Comparison of ENCODE assay signal across 8 cellular contexts in the genomic region with DNA sequence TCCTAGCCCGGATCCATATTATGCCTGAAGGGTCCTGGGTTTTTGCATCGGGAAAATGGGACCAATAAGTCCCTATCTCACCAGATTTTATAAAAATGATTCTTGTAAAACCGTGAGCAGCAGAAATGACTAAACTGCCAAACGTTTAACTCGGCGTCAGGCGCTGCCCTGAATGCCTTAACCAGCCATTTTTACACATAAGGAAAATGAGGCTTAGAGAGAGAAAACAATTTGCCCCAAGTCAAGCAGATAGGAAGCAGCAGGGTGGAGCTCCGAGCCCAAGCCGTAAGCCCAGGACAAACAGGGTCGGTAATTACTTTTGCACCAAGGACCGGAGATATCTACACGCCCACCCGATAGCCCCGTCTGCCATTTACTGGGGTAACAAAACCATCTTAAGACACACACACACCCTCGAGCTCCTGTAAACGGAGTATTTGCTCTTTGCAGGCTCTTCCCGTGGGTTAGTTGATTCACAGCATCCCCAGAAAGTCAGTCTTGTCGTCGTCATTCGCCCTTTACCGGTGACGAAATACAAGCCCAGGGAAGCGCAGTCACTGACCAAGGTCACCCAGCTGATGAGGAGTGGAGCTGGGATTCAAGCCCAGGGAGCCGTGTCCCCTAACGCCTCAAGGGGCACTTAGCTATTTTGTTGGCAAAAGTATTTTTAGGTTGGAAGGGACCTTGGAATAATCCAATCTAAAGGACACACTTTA. TPM values are rescaled to one million over a fixed set of nuclear protein-coding genes. Genes with fewer than 3 reads are reported as not detected.
DNase-seq lines count a peak whose midpoint lies in the region; ATAC-seq, FAIRE-seq and TF ChIP-seq lines count a peak whose summit lies in the region.

No MANE protein-coding gene starts in this region.

- ATAC-seq in body of pancreas = no peak
- ATAC-seq in HepG2 = no peak
- ATAC-seq in HG03457 (IDR thresholded peaks at IDR 0.05; ENCODE audit: unreplicated experiment) = no peak

- TF ChIP-seq POLR2A in body of pancreas (IDR thresholded peaks at IDR 0.05) (no peak), HepG2 (IDR thresholded peaks at IDR 0.05; ENCODE audit: insufficient read depth in 1 of 2, low read depth in 2 of 2, low read length in 2 of 2) (0 out of 4 replicates have a peak, but pooled peaks of 1 of the 2 experiments have one; percentile 6), testis (IDR thresholded peaks at IDR 0.05) (no peak)

- CTCF ChIA-PET in HepG2 (lab: Yijun Ruan, JAX; ENCODE audit: low intra/inter-chr PET ratio, low total read pairs) = no interaction called here

- H4K20me1 ChIP-seq in HepG2 (ENCODE audit: insufficient read depth, low read length) = no peaks in the 10 kb centered on the region

- H3K4me1 ChIP-seq in body of pancreas = peaks cover 20% of the 10 kb centered on the region
- peaks cover 33% of the 10 kb centered on the region for H3K4me1 ChIP-seq in HepG2 (ENCODE audit: insufficient read depth, low read length)
- peaks cover 14% of the 10 kb centered on the region for H3K4me1 ChIP-seq in testis

- DNase-seq in SIG-M5 treated with dmso at 0.1 percent for 504 hours (lab: John Stamatoyannopoulos, UW; ENCODE audit: unreplicated experiment) (peak; percentile 14), SIG-M5 (lab: John Stamatoyannopoulos, UW) (no peak), NCI-H510A (lab: John Stamatoyannopoulos, UW) (peak; percentile 10), body of pancreas (peak in 2 of 4 donors; percentile 38), HepG2 (ENCODE audit: low spot score) (no peak), testis (no peak), NCI-H524 (lab: John Stamatoyannopoulos, UW) (no peak)

- H3K36me3 ChIP-seq in body of pancreas (replicated peaks in 1 of 2; ENCODE audit: insufficient read depth in 1 of 2, low read depth in 2 of 2) (peaks cover 0 to 2% of the 10 kb centered on the region in 2 donors), HepG2 (replicated peaks in 1 of 2; ENCODE audit: control insufficient read depth in 1 of 2, insufficient read depth in 2 of 2, low read length in 2 of 2) (peaks cover 3 to 5% of the 10 kb centered on the region in 2 experiments; a peak in 3 of 5 replicates), testis (ENCODE audit: low read depth, missing control alignments) (no peaks in the 10 kb centered on the region)

- TF ChIP-seq RAD21 in HepG2 (CRISPR knock-in tag; IDR thresholded peaks at IDR 0.05) = no peak

- H2AFZ ChIP-seq in HepG2 (ENCODE audit: low read length) = no peak overlapping the region

- peak overlapping the region; percentile 79 for H3K9ac ChIP-seq in HepG2 (ENCODE audit: insufficient read depth, low read depth, low read length)

- H3K4me2 ChIP-seq in HepG2 (ENCODE audit: low read depth, low read length) = peak overlapping the region; percentile 93

- no peaks in the 10 kb centered on the region for H3K27me3 ChIP-seq in body of pancreas
- no peaks in the 10 kb centered on the region; a peak in 1 of 5 replicates for H3K27me3 ChIP-seq in HepG2 (ENCODE audit: control insufficient read depth in 1 of 2, insufficient read depth in 2 of 2, low read length in 2 of 2)
- no peaks in the 10 kb centered on the region for H3K27me3 ChIP-seq in testis

- in situ Hi-C loops in HepG2 (cut with HindIII; ENCODE audit: extremely low pct_ligation_motif_present, low pct_unique_long_range_greater_than_20kb) = no loop called here

- H3K4me3 ChIP-seq in body of pancreas (peak overlapping the region; percentile 74 to 87), HepG2 (replicated peaks in 1 of 3; ENCODE audit: insufficient read depth in 1 of 3, low read depth in 2 of 3, low read length in 3 of 3) (peak overlapping the region; percentile 69 to 98 (median 90)), testis (peak overlapping the region; percentile 70 to 81)

- no peak for TF ChIP-seq EP300 in HepG2 (IDR thresholded peaks at IDR 0.05; ENCODE audit: low read depth in 2 of 2, low read length in 2 of 2)
- no peak for TF ChIP-seq EP300 in HepG2 (CRISPR knock-in tag; IDR thresholded peaks at IDR 0.05; ENCODE audit: borderline replicate concordance)

- TF ChIP-seq CTCF in body of pancreas (IDR thresholded peaks at IDR 0.05) = no peak
- TF ChIP-seq CTCF in HepG2 (CRISPR knock-in tag; IDR thresholded peaks at IDR 0.05) = no peak
- no peak for TF ChIP-seq CTCF in testis (IDR thresholded peaks at IDR 0.05)

- TSS peak; percentile 91 for BruUV-seq in HepG2 (replicated peaks; lab: Mats Ljungman, UMichigan)

- intact Hi-C loops in body of pancreas (cut with DNase I) = no loop called here
- intact Hi-C loops in HepG2 (cut with micrococcal nuclease; ENCODE audit: unreplicated experiment) = no loop called here
- intact Hi-C loops in testis (cut with DNase I; ENCODE audit: low total_unique reads) = no loop called here

- peaks cover 5% of the 10 kb centered on the region for H3K79me2 ChIP-seq in HepG2 (ENCODE audit: insufficient read depth, low read length)

- no peak for FAIRE-seq in HepG2 (lab: Jason Lieb, UNC)

- H3K9me3 ChIP-seq in body of pancreas = no peaks in the 10 kb centered on the region
- H3K9me3 ChIP-seq in HepG2 (ENCODE audit: low read length) = no peaks in the 10 kb centered on the region
- H3K9me3 ChIP-seq in testis = no peaks in the 10 kb centered on the region

- 0 to 1% methylated on average over 18 to 25 of the region's 25 CpGs for WGBS in body of pancreas, 2 donors
- WGBS in HepG2 (ENCODE audit: low lambda C conversion rate) = under 1% methylated on average over 16 of the region's 25 CpGs
- WGBS in testis, 2 donors = 0 to 1% methylated on average over 24 to 25 of the region's 25 CpGs

- POLR2A ChIA-PET in HepG2 (lab: Yijun Ruan, JAX) = interaction anchor here (0.9 to 2.4 kb wide), 14 partner anchors 8 to 573 kb away, joined by 3 to 43 read pairs (median 5); a partner anchor contains a TSS

- H3K27ac ChIP-seq in body of pancreas (peak overlapping the region; percentile 54 to 87 (median 77)), HepG2 (ENCODE audit: extremely low read length, insufficient read depth, low read length) (peak overlapping the region; percentile 66), testis (peak overlapping the region; percentile 64 to 72)

RNA-seq across cellular contexts. Expression of a gene that starts 16.0 kb away (rescaled TPM):
- 10 to 100 TPM; 69.0 to 82.7 TPM for total RNA-seq in body of pancreas
- total RNA-seq in HepG2 (2016; rRNA removed; fragmentation: Illumina TruSeq; extraction: Trizol) = 15.3 and 20.1 TPM in 2 replicates
- 2.2 and 3.3 TPM in 2 replicates for total RNA-seq in HepG2 (2016; cell fraction: cytosol; rRNA removed; fragmentation: Illumina TruSeq; extraction: Trizol; ENCODE audit: low read depth)
- 15.0 and 19.2 TPM in 2 replicates for total RNA-seq in HepG2 (2016; cell fraction: insoluble cytoplasmic fraction; rRNA removed; fragmentation: Illumina TruSeq; extraction: Trizol)
- 5.4 and 5.5 TPM in 2 replicates for total RNA-seq in HepG2 (2016; cell fraction: membrane; rRNA removed; fragmentation: Illumina TruSeq; extraction: Trizol)
- 16.8 and 19.8 TPM in 2 replicates for total RNA-seq in HepG2 (2016; cell fraction: nucleus; rRNA removed; fragmentation: Illumina TruSeq; extraction: Trizol)
- polyA plus RNA-seq in HepG2 (2011; rRNA removed) = 20.6 and 27.7 TPM in 2 replicates
- 11.3 and 15.1 TPM in 2 replicates for polyA plus RNA-seq in HepG2 (2011; cell fraction: cytosol; rRNA removed)
- 130 and 140 TPM in 2 replicates for polyA plus RNA-seq in HepG2 (2011; cell fraction: nucleus; rRNA removed)
- 9.3 and 11.3 TPM in 2 replicates for polyA plus RNA-seq in HepG2 (2012)
- polyA plus RNA-seq in HepG2 (2016; cell fraction: cytosol; fragmentation: Illumina TruSeq; extraction: Trizol; ENCODE audit: low read depth) = 2.0 and 2.1 TPM in 2 replicates
- polyA plus RNA-seq in HepG2 (2016; cell fraction: insoluble cytoplasmic fraction; fragmentation: Illumina TruSeq; extraction: Trizol; ENCODE audit: low read depth) = 14.4 and 15.2 TPM in 2 replicates
- 3.7 TPM in 2 replicates for polyA plus RNA-seq in HepG2 (2016; cell fraction: membrane; fragmentation: Illumina TruSeq; extraction: Trizol; ENCODE audit: low read depth)
- polyA plus RNA-seq in HepG2 (2016; cell fraction: nucleus; fragmentation: Illumina TruSeq; extraction: Trizol; ENCODE audit: insufficient read depth, low read depth) = 38.8 and 42.1 TPM in 2 replicates
- 31.0 and 50.1 TPM in 2 replicates for polyA minus RNA-seq in HepG2 (2011; rRNA and poly(A)+ RNA removed; ENCODE audit: low replicate concordance)
- polyA minus RNA-seq in HepG2 (2011; cell fraction: cytosol; rRNA and poly(A)+ RNA removed) = 12.0 and 12.5 TPM in 2 replicates
- polyA minus RNA-seq in HepG2 (2011; cell fraction: nucleus; rRNA and poly(A)+ RNA removed) = 12.9 and 13.9 TPM in 2 replicates
- total RNA-seq in testis = 10 to 100 TPM; 26.5 to 33.0 TPM
- polyA plus RNA-seq in testis (ENCODE audit: insufficient read depth, low read depth, low replicate concordance) = 6.7 TPM

RNA-seq across cellular contexts. Expression of a gene that starts 25.9 kb away (rescaled TPM):
- 100 to 1,000 TPM in 1 of 2 donors, 10 to 100 TPM in 1; 47.7 to 103 TPM for total RNA-seq in body of pancreas
- total RNA-seq in HepG2 (2016; rRNA removed; fragmentation: Illumina TruSeq; extraction: Trizol) = 127 and 129 TPM in 2 replicates
- total RNA-seq in HepG2 (2016; cell fraction: cytosol; rRNA removed; fragmentation: Illumina TruSeq; extraction: Trizol; ENCODE audit: low read depth) = 100 and 107 TPM in 2 replicates
- 120 and 139 TPM in 2 replicates for total RNA-seq in HepG2 (2016; cell fraction: insoluble cytoplasmic fraction; rRNA removed; fragmentation: Illumina TruSeq; extraction: Trizol)
- total RNA-seq in HepG2 (2016; cell fraction: membrane; rRNA removed; fragmentation: Illumina TruSeq; extraction: Trizol) = 129 and 137 TPM in 2 replicates
- total RNA-seq in HepG2 (2016; cell fraction: nucleus; rRNA removed; fragmentation: Illumina TruSeq; extraction: Trizol) = 38.1 and 46.3 TPM in 2 replicates
- 130 and 154 TPM in 2 replicates for polyA plus RNA-seq in HepG2 (2011; rRNA removed)
- polyA plus RNA-seq in HepG2 (2011; cell fraction: cytosol; rRNA removed) = 136 and 140 TPM in 2 replicates
- 41.3 and 46.6 TPM in 2 replicates for polyA plus RNA-seq in HepG2 (2011; cell fraction: nucleus; rRNA removed)
- polyA plus RNA-seq in HepG2 (2012) = 81.4 and 137 TPM in 2 replicates
- 129 and 144 TPM in 2 replicates for polyA plus RNA-seq in HepG2 (2016; cell fraction: cytosol; fragmentation: Illumina TruSeq; extraction: Trizol; ENCODE audit: low read depth)
- polyA plus RNA-seq in HepG2 (2016; cell fraction: insoluble cytoplasmic fraction; fragmentation: Illumina TruSeq; extraction: Trizol; ENCODE audit: low read depth) = 157 and 159 TPM in 2 replicates
- polyA plus RNA-seq in HepG2 (2016; cell fraction: membrane; fragmentation: Illumina TruSeq; extraction: Trizol; ENCODE audit: low read depth) = 161 and 164 TPM in 2 replicates
- polyA plus RNA-seq in HepG2 (2016; cell fraction: nucleus; fragmentation: Illumina TruSeq; extraction: Trizol; ENCODE audit: insufficient read depth, low read depth) = 79.1 and 91.5 TPM in 2 replicates
- 66.1 and 174 TPM in 2 replicates for polyA minus RNA-seq in HepG2 (2011; rRNA and poly(A)+ RNA removed; ENCODE audit: low replicate concordance)
- polyA minus RNA-seq in HepG2 (2011; cell fraction: cytosol; rRNA and poly(A)+ RNA removed) = 29.3 and 33.8 TPM in 2 replicates
- 14.4 and 17.7 TPM in 2 replicates for polyA minus RNA-seq in HepG2 (2011; cell fraction: nucleus; rRNA and poly(A)+ RNA removed)
- 100 to 1,000 TPM; 114 to 137 TPM for total RNA-seq in testis
- polyA plus RNA-seq in testis (ENCODE audit: insufficient read depth, low read depth, low replicate concordance) = 128 TPM

RNA-seq across cellular contexts. Expression of a gene that starts 46.9 kb away (rescaled TPM):
- 10 to 100 TPM in 1 of 2 donors, 1 to 10 TPM in 1; 3.4 to 12.5 TPM for total RNA-seq in body of pancreas
- total RNA-seq in HepG2 (2016; rRNA removed; fragmentation: Illumina TruSeq; extraction: Trizol) = 0.27 and 0.33 TPM in 2 replicates
- 0.10 and 0.35 TPM in 2 replicates for total RNA-seq in HepG2 (2016; cell fraction: cytosol; rRNA removed; fragmentation: Illumina TruSeq; extraction: Trizol; ENCODE audit: low read depth)
- 0.22 and 0.28 TPM in 2 replicates for total RNA-seq in HepG2 (2016; cell fraction: insoluble cytoplasmic fraction; rRNA removed; fragmentation: Illumina TruSeq; extraction: Trizol)
- total RNA-seq in HepG2 (2016; cell fraction: membrane; rRNA removed; fragmentation: Illumina TruSeq; extraction: Trizol) = 0.09 and 0.14 TPM in 2 replicates
- 0.28 and 0.37 TPM in 2 replicates for total RNA-seq in HepG2 (2016; cell fraction: nucleus; rRNA removed; fragmentation: Illumina TruSeq; extraction: Trizol)
- 0.86 and 1.8 TPM in 2 replicates for polyA plus RNA-seq in HepG2 (2011; rRNA removed)
- polyA plus RNA-seq in HepG2 (2011; cell fraction: cytosol; rRNA removed) = 0.91 and 1.2 TPM in 2 replicates
- 3.4 and 3.5 TPM in 2 replicates for polyA plus RNA-seq in HepG2 (2011; cell fraction: nucleus; rRNA removed)
- polyA plus RNA-seq in HepG2 (2012) = 1.5 and 2.1 TPM in 2 replicates
- 0.02 TPM in 1 of 2 replicates, not detected in the other for polyA plus RNA-seq in HepG2 (2016; cell fraction: cytosol; fragmentation: Illumina TruSeq; extraction: Trizol; ENCODE audit: low read depth)
- 0.38 and 0.45 TPM in 2 replicates for polyA plus RNA-seq in HepG2 (2016; cell fraction: insoluble cytoplasmic fraction; fragmentation: Illumina TruSeq; extraction: Trizol; ENCODE audit: low read depth)
- 0.14 and 0.20 TPM in 2 replicates for polyA plus RNA-seq in HepG2 (2016; cell fraction: membrane; fragmentation: Illumina TruSeq; extraction: Trizol; ENCODE audit: low read depth)
- 0.48 and 0.55 TPM in 2 replicates for polyA plus RNA-seq in HepG2 (2016; cell fraction: nucleus; fragmentation: Illumina TruSeq; extraction: Trizol; ENCODE audit: insufficient read depth, low read depth)
- polyA minus RNA-seq in HepG2 (2011; rRNA and poly(A)+ RNA removed; ENCODE audit: low replicate concordance) = 1.7 and 5.3 TPM in 2 replicates
- 2.5 and 2.7 TPM in 2 replicates for polyA minus RNA-seq in HepG2 (2011; cell fraction: cytosol; rRNA and poly(A)+ RNA removed)
- polyA minus RNA-seq in HepG2 (2011; cell fraction: nucleus; rRNA and poly(A)+ RNA removed) = 2.1 and 2.4 TPM in 2 replicates
- 10 to 100 TPM in 1 of 2 donors, 1 to 10 TPM in 1; 4.7 to 10.0 TPM for total RNA-seq in testis
- 3.4 TPM for polyA plus RNA-seq in testis (ENCODE audit: insufficient read depth, low read depth, low replicate concordance)

Comparison
In these comparisons a context has a peak if more than half of its experiments do, and no peak if none do; other contexts are left out.
1. DNase-seq: peak in SIG-M5 treated with dmso at 0.1 percent for 504 hours (single experiment) and NCI-H510A (single experiment); none in SIG-M5 (single experiment), HepG2 (single experiment), testis (single experiment) and NCI-H524 (0 of 2).
2. Peak in every context shown above with its lines, with median percentiles within 50 percentile points of each other: H3K27ac ChIP-seq and H3K4me3 ChIP-seq.